Comparison of ENCODE assay signal across 8 cellular contexts in the genomic region with DNA sequence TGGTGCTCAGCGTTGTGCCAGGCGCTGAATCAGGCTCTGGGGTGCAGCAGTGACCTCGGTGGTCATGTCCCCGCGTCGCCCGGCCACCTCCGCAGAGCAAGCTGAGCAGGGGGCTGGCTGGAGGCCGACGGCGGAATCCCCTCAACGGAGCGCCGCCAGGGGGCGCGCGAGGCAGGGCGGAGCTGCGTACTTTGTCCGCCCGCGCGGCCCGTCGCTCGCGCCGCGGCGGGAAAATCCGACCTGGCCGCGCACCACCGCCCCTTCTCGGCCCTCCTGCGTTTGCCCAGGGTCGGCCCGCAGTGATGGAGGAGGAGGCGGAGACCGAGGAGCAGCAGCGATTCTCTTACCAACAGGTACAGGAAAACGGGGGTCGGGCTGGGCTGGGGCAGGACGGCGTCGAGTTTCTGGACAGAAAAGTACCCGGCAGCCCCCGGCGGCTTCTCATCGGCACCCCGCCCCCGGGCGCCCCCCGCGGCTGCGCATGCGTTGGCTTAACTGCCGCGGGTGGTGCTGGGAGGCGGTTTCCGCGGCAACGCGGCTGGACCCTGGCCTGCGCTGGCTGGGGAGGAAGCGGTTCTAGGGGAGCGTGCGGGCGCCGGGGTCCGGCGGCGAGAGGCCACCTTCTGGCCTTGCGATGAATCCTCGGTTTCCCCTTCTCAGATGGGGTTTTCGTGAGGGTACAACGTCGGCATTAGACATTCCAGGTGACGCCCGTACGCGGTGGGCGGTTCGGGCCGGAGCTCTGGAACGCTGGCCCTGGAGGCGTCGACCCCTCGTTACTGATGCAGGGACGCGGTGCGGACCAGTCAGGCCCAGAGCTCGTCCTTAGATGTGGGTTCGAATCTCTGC. TPM values are rescaled to one million over a fixed set of nuclear protein-coding genes. Genes with fewer than 3 reads are reported as not detected.
DNase-seq lines count a peak whose midpoint lies in the region; ATAC-seq, FAIRE-seq and TF ChIP-seq lines count a peak whose summit lies in the region.

A gene (plus strand): TSS at position 218 of the 849 bp plus-strand sequence. CDS start 85 bp downstream, at position 303.

- H3K36me3 Mint-ChIP-seq in WTC11, result no peaks in the 10 kb centered on the region

- no peaks in the 10 kb centered on the region for H3K9me3 Mint-ChIP-seq in WTC11

- peak in 1 of 3 donors; percentile 88 for TF ChIP-seq POLR2A in spleen (IDR thresholded peaks at IDR 0.05)

- no peaks in the 10 kb centered on the region for H3K27me3 Mint-ChIP-seq in WTC11 (ENCODE audit: low read depth)

- H3K27ac Mint-ChIP-seq in WTC11, result peak within 1 kb of the TSS; percentile 94

- CTCF ChIA-PET in WTC11 (lab: Charles Lee), result interaction anchor here (0.5 to 3.3 kb wide), 35 partner anchors 9 to 1414 kb away, joined by 3 to 39 read pairs (median 4); a partner anchor contains a TSS

- H3K4me3 ChIP-seq in bronchial epithelial cell (ENCODE audit: low read depth, low read length) (peak within 1 kb of the TSS; percentile 95), spleen (peak within 1 kb of the TSS; percentile 72 to 96 (median 88))

- intact Hi-C loops in spleen (cut with DNase I; ENCODE audit: low total_unique reads), result loop anchor here (5.0 kb wide), 2 partner anchors 47 to 62 kb away; no protein-coding TSS in a partner anchor

- peak; percentile 68 for ATAC-seq in GM18868 (IDR thresholded peaks at IDR 0.05; ENCODE audit: unreplicated experiment)
- peak; percentile 71 for ATAC-seq in HG03103 (IDR thresholded peaks at IDR 0.05; ENCODE audit: low read depth, unreplicated experiment)
- ATAC-seq in WTC11, result peak; percentile 89

- H3K9me3 ChIP-seq in spleen, result no peaks in the 10 kb centered on the region

- peaks cover 6 to 54% (median 28%) of the 10 kb centered on the region in 6 donors for H3K4me1 ChIP-seq in spleen

- peak within 1 kb of the TSS; percentile 52 to 87 (median 72) for H3K27ac ChIP-seq in spleen

- no peak for FAIRE-seq in bronchial epithelial cell (lab: Jason Lieb, UNC)

- POLR2A ChIA-PET in WTC11 (lab: Charles Lee), result interaction anchor here (0.6 to 1.9 kb wide), 8 partner anchors 31 to 1808 kb away, joined by 3 to 8 read pairs (median 4); a partner anchor contains a TSS

- H3K36me3 ChIP-seq in bronchial epithelial cell (ENCODE audit: control insufficient read depth, insufficient read depth, low read length) (no peaks in the 10 kb centered on the region), spleen (peaks cover 0 to 5% (median 0%) of the 10 kb centered on the region in 6 donors)

- TF ChIP-seq CTCF in WTC11 (IDR thresholded peaks at IDR 0.05) (peak; percentile 93), bronchial epithelial cell (IDR thresholded peaks at IDR 0.05; ENCODE audit: insufficient read depth, low read length, severe bottlenecking) (peak; percentile 95), spleen (IDR thresholded peaks at IDR 0.05 in 8 of 11, conservative IDR thresholded peaks at IDR 0.05 in 3 of 11) (peak; percentile 92 to 99 (median 97))

- peak within 1 kb of the TSS; percentile 77 for H3K4me3 Mint-ChIP-seq in WTC11

- peaks cover 19% of the 10 kb centered on the region for H3K4me1 Mint-ChIP-seq in WTC11

- WGBS in spleen, 5 donors, result 0% methylated on average over 6 to 94 of the region's 94 CpGs

- peak; percentile 100 for DNase-seq in AG08395 (ENCODE audit: low spot score)
- DNase-seq in NCI-H2227 treated with DMSO at 0.1 percent for 48 hours (lab: John Stamatoyannopoulos, UW), result peak; percentile 94
- peak; percentile 94 for DNase-seq in WTC11 (ENCODE audit: low spot score)
- peak; percentile 53 for DNase-seq in bronchial epithelial cell (ENCODE audit: low read depth)
- DNase-seq in inferior parietal cortex (ENCODE audit: extremely low spot score), result peak; percentile 89
- peak; percentile 98 for DNase-seq in spleen

- H3K27me3 ChIP-seq in bronchial epithelial cell (ENCODE audit: control insufficient read depth, insufficient read depth, low read length) (no peaks in the 10 kb centered on the region), spleen (replicated peaks in 1 of 7) (no peaks in the 10 kb centered on the region)

TF ChIP-seq in WTC11, 78 proteins besides CTCF, POLR2A, EP300 and RAD21 (continues in another document):
- TF ChIP-seq, protein P1, sequence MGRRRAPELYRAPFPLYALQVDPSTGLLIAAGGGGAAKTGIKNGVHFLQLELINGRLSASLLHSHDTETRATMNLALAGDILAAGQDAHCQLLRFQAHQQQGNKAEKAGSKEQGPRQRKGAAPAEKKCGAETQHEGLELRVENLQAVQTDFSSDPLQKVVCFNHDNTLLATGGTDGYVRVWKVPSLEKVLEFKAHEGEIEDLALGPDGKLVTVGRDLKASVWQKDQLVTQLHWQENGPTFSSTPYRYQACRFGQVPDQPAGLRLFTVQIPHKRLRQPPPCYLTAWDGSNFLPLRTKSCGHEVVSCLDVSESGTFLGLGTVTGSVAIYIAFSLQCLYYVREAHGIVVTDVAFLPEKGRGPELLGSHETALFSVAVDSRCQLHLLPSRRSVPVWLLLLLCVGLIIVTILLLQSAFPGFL (CRISPR knock-in tag; IDR thresholded peaks at IDR 0.05; ENCODE audit: borderline replicate concordance), result peak; percentile 78; the same call in 1 of the 2 replicates
- TF ChIP-seq, protein P2, sequence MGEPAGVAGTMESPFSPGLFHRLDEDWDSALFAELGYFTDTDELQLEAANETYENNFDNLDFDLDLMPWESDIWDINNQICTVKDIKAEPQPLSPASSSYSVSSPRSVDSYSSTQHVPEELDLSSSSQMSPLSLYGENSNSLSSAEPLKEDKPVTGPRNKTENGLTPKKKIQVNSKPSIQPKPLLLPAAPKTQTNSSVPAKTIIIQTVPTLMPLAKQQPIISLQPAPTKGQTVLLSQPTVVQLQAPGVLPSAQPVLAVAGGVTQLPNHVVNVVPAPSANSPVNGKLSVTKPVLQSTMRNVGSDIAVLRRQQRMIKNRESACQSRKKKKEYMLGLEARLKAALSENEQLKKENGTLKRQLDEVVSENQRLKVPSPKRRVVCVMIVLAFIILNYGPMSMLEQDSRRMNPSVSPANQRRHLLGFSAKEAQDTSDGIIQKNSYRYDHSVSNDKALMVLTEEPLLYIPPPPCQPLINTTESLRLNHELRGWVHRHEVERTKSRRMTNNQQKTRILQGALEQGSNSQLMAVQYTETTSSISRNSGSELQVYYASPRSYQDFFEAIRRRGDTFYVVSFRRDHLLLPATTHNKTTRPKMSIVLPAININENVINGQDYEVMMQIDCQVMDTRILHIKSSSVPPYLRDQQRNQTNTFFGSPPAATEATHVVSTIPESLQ (CRISPR knock-in tag; IDR thresholded peaks at IDR 0.05), result no peak
- TF ChIP-seq, protein P3, sequence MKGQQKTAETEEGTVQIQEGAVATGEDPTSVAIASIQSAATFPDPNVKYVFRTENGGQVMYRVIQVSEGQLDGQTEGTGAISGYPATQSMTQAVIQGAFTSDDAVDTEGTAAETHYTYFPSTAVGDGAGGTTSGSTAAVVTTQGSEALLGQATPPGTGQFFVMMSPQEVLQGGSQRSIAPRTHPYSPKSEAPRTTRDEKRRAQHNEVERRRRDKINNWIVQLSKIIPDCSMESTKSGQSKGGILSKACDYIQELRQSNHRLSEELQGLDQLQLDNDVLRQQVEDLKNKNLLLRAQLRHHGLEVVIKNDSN (CRISPR knock-in tag; IDR thresholded peaks at IDR 0.05), result no peak
- 0 out of 2 replicates have a peak, but pooled peaks have one; percentile 56 for TF ChIP-seq ELF4 (CRISPR knock-in tag; IDR thresholded peaks at IDR 0.05; ENCODE audit: low read depth)
- TF ChIP-seq, protein P4, sequence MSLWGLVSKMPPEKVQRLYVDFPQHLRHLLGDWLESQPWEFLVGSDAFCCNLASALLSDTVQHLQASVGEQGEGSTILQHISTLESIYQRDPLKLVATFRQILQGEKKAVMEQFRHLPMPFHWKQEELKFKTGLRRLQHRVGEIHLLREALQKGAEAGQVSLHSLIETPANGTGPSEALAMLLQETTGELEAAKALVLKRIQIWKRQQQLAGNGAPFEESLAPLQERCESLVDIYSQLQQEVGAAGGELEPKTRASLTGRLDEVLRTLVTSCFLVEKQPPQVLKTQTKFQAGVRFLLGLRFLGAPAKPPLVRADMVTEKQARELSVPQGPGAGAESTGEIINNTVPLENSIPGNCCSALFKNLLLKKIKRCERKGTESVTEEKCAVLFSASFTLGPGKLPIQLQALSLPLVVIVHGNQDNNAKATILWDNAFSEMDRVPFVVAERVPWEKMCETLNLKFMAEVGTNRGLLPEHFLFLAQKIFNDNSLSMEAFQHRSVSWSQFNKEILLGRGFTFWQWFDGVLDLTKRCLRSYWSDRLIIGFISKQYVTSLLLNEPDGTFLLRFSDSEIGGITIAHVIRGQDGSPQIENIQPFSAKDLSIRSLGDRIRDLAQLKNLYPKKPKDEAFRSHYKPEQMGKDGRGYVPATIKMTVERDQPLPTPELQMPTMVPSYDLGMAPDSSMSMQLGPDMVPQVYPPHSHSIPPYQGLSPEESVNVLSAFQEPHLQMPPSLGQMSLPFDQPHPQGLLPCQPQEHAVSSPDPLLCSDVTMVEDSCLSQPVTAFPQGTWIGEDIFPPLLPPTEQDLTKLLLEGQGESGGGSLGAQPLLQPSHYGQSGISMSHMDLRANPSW (CRISPR knock-in tag; conservative IDR thresholded peaks at IDR 0.05; ENCODE audit: low read depth), result no peak
- TF ChIP-seq, protein P5, sequence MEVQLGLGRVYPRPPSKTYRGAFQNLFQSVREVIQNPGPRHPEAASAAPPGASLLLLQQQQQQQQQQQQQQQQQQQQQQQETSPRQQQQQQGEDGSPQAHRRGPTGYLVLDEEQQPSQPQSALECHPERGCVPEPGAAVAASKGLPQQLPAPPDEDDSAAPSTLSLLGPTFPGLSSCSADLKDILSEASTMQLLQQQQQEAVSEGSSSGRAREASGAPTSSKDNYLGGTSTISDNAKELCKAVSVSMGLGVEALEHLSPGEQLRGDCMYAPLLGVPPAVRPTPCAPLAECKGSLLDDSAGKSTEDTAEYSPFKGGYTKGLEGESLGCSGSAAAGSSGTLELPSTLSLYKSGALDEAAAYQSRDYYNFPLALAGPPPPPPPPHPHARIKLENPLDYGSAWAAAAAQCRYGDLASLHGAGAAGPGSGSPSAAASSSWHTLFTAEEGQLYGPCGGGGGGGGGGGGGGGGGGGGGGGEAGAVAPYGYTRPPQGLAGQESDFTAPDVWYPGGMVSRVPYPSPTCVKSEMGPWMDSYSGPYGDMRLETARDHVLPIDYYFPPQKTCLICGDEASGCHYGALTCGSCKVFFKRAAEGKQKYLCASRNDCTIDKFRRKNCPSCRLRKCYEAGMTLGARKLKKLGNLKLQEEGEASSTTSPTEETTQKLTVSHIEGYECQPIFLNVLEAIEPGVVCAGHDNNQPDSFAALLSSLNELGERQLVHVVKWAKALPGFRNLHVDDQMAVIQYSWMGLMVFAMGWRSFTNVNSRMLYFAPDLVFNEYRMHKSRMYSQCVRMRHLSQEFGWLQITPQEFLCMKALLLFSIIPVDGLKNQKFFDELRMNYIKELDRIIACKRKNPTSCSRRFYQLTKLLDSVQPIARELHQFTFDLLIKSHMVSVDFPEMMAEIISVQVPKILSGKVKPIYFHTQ (CRISPR knock-in tag; IDR thresholded peaks at IDR 0.05), result no peak

RNA-seq across cellular contexts. Expression of the gene that starts here (rescaled TPM):
- total RNA-seq in WTC11 (2021), result 13.7 to 17.0 TPM (median 13.8 TPM) in 3 replicates
- 8.4 and 9.7 TPM in 2 replicates for total RNA-seq in bronchial epithelial cell
- 1 to 10 TPM; 2.1 to 9.6 (median 6.2) TPM for total RNA-seq in spleen
- 10 to 100 TPM in 2 of 3 donors, 1 to 10 TPM in 1; 9.3 to 13.5 (median 13.0) TPM for polyA plus RNA-seq in spleen

Comparison
In these comparisons a context has a peak if more than half of its experiments do, and no peak if none do; other contexts are left out.
1. Peak in every context shown above with its lines: DNase-seq, ATAC-seq, H3K4me3 ChIP-seq and H3K27ac ChIP-seq.